Comparison of ENCODE assay signal across 21 cellular contexts in the genomic region with DNA sequence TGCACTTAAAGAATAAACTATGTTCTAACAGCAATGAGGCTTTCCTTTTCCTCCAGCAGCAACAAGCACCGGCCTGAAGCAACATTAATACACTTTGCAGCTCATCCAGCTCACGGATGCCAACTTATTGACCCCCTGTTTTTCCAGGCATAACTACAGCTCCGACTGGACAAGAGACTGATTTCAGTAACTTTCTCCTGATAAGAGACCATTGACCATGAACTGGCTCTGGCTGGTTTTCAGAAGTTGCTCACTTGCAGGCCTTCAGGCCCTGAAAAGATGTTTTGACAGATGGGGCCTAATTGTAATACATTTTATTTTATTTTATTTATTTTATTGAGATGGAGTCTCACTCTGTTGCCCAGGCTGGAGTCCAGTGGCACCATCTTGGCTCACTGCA. TPM values are rescaled to one million over a fixed set of nuclear protein-coding genes. Genes with fewer than 3 reads are reported as not detected.
A peak's percentile ranks its signal among the peaks of the same experiment; 100 is the strongest.
DNase-seq lines count a peak whose midpoint lies in the region; ATAC-seq and TF ChIP-seq lines count a peak whose summit lies in the region.
"Had no signal": no experiment of that assay in that cellular context is flagged by ENCODE, and none has a peak within 500 bp of the region (broad histone marks: within the 10 kb centered on the region; RNA-seq: fewer than 3 reads in every experiment).

No MANE protein-coding gene starts in this region.

- H2BK120ac ChIP-seq in neuronal stem cell (ENCODE audit: low read depth, low read length): no peak overlapping the region

- 30 to 54% (median 43%) methylated on average over 3 of the region's 3 CpGs for WGBS in adrenal gland, 4 donors
- WGBS in neuronal stem cell (ENCODE audit: extremely low coverage in 2 of 2, insufficient read length in 2 of 2, insufficient replicate concordance in 1 of 2), 2 donors: no CpG with 5 or more reads among the region's 3 CpGs

- no peak overlapping the region for H3K18ac ChIP-seq in neuronal stem cell (ENCODE audit: low read length)

- no peak for ATAC-seq in esophagus mucosa
- ATAC-seq in HG03175 (IDR thresholded peaks at IDR 0.05; ENCODE audit: unreplicated experiment): no peak

- H2AK5ac ChIP-seq in neuronal stem cell (ENCODE audit: low read depth, low read length): no peak overlapping the region

- H4K20me1 ChIP-seq in BLaER1: no peaks in the 10 kb centered on the region
- no peaks in the 10 kb centered on the region for H4K20me1 ChIP-seq in BLaER1 treated with 17β-estradiol and CSF1 and Interleukin-3, amounts not matched to agents 10 nM and 100 nM

- H3K9ac ChIP-seq in BLaER1 (peak overlapping the region; percentile 8; the same call in 1 of the 2 replicates), neuronal stem cell (ENCODE audit: low read depth, low read length, poor library complexity) (no peak overlapping the region)
- H3K9ac ChIP-seq in BLaER1 treated with 17β-estradiol and CSF1 and Interleukin-3, amounts not matched to agents 10 nM and 100 nM: no peak overlapping the region; a peak in 1 of 22 replicates

- TF ChIP-seq POLR2A in adrenal gland (IDR thresholded peaks at IDR 0.05): no peak

- H4K91ac ChIP-seq in neuronal stem cell (ENCODE audit: low read depth, low read length, poor library complexity): no peak overlapping the region

- H3K36me3 ChIP-seq in BLaER1 (no peaks in the 10 kb centered on the region), adrenal gland (replicated peaks in 1 of 2) (no peaks in the 10 kb centered on the region), neuronal stem cell (replicated peaks in 1 of 2; ENCODE audit: control insufficient read depth in 2 of 2, insufficient read depth in 2 of 2, low read length in 2 of 2) (no peaks in the 10 kb centered on the region)
- peaks cover 0 to 59% (median 17%) of the 10 kb centered on the region in 11 experiments; a peak in 12 of 22 replicates for H3K36me3 ChIP-seq in BLaER1 treated with 17β-estradiol and CSF1 and Interleukin-3, amounts not matched to agents 10 nM and 100 nM
- H3K36me3 ChIP-seq: BE2C had no signal

- H3K4me3 ChIP-seq in BLaER1 (no peak overlapping the region), adrenal gland (no peak overlapping the region), neuronal stem cell (ENCODE audit: low read length in 2 of 2) (no peak overlapping the region)
- H3K4me3 ChIP-seq in BLaER1 treated with 17β-estradiol and CSF1 and Interleukin-3, amounts not matched to agents 10 nM and 100 nM: no peak overlapping the region

- H2BK12ac ChIP-seq in neuronal stem cell (ENCODE audit: low read length): no peak overlapping the region

- H3K27ac ChIP-seq in BLaER1: no peak overlapping the region
- peak overlapping the region in 4 of 11 experiments; percentile 40 to 60 (median 52); a peak in 4 of 22 replicates for H3K27ac ChIP-seq in BLaER1 treated with 17β-estradiol and CSF1 and Interleukin-3, amounts not matched to agents 10 nM and 100 nM
- peak overlapping the region in 3 of 5 donors; percentile 26 to 50 (median 48) for H3K27ac ChIP-seq in adrenal gland
- no peak overlapping the region for H3K27ac ChIP-seq in neuronal stem cell (replicated peaks; ENCODE audit: low read length)

- H2BK5ac ChIP-seq in neuronal stem cell (ENCODE audit: low read length): no peak overlapping the region

- no peak overlapping the region for H3K14ac ChIP-seq in neuronal stem cell (ENCODE audit: low read length)

- H3K23ac ChIP-seq in neuronal stem cell (ENCODE audit: low read depth, low read length, poor library complexity): no peak overlapping the region

- no peak overlapping the region for H3K4ac ChIP-seq in neuronal stem cell (ENCODE audit: low read length)

- no peak for TF ChIP-seq CTCF in adrenal gland (IDR thresholded peaks at IDR 0.05)

- peak in 4 of 7 donors; percentile 43 to 73 (median 60) for DNase-seq in adrenal gland
- DNase-seq in neuronal stem cell (ENCODE audit: low spot score): no peak
- no peak for DNase-seq in COLO829 (ENCODE audit: low spot score)
- no peak for DNase-seq in pons (ENCODE audit: low spot score)
- DNase-seq: 8988T; ACHN; BE2C; C1 segment of cervical spinal cord; Caco-2; Calu3; CD4-positive, alpha-beta memory T cell; CD4-positive, CD25-positive, alpha-beta regulatory T cell; DMS79 treated with DMSO at 0.1 percent for 48 hours; GF-D8 had no signal

- H2BK15ac ChIP-seq in neuronal stem cell (ENCODE audit: low read length): no peak overlapping the region

- H3K9me3 ChIP-seq in BLaER1 (no peaks in the 10 kb centered on the region), adrenal gland (replicated peaks in 1 of 3) (no peaks in the 10 kb centered on the region), neuronal stem cell (replicated peaks in 1 of 2; ENCODE audit: control insufficient read depth in 2 of 2, insufficient read depth in 1 of 2, low read depth in 1 of 2, low read length in 2 of 2) (peaks cover 0 to 3% of the 10 kb centered on the region in 2 donors)
- H3K9me3 ChIP-seq in BLaER1 treated with 17β-estradiol and CSF1 and Interleukin-3, amounts not matched to agents 10 nM and 100 nM (replicated peaks in 1 of 11): peaks cover 0 to 7% (median 0%) of the 10 kb centered on the region in 11 experiments; a peak in 1 of 22 replicates
- H3K9me3 ChIP-seq: BE2C, Caco-2 had no signal

- no peak overlapping the region for H4K8ac ChIP-seq in neuronal stem cell (ENCODE audit: low read depth, low read length)

- H3K79me1 ChIP-seq in neuronal stem cell (ENCODE audit: low read depth, low read length): no peaks in the 10 kb centered on the region

- H3K27me3 ChIP-seq in BLaER1 (no peaks in the 10 kb centered on the region), adrenal gland (no peaks in the 10 kb centered on the region), neuronal stem cell (ENCODE audit: control insufficient read depth in 3 of 3, insufficient read depth in 3 of 3, low read depth in 1 of 3, low read length in 3 of 3) (no peaks in the 10 kb centered on the region)
- H3K27me3 ChIP-seq in BLaER1 treated with 17β-estradiol and CSF1 and Interleukin-3, amounts not matched to agents 10 nM and 100 nM: no peaks in the 10 kb centered on the region
- H3K27me3 ChIP-seq: BE2C had no signal

- H3K4me2 ChIP-seq in BLaER1: peak overlapping the region; percentile 80; the same call in 1 of the 2 replicates
- H3K4me2 ChIP-seq in BLaER1 treated with 17β-estradiol and CSF1 and Interleukin-3, amounts not matched to agents 10 nM and 100 nM: peak overlapping the region in 9 of 11 experiments; percentile 21 to 84 (median 70); a peak in 17 of 22 replicates
- no peak overlapping the region for H3K4me2 ChIP-seq in neuronal stem cell (ENCODE audit: insufficient read depth, low read length, poor library complexity, severe bottlenecking)

- H2AFZ ChIP-seq in neuronal stem cell (ENCODE audit: low read length): peak overlapping the region; percentile 59

- H3K4me1 ChIP-seq in BLaER1 (peaks cover 25% of the 10 kb centered on the region), adrenal gland (replicated peaks in 1 of 2) (peaks cover 6 to 10% of the 10 kb centered on the region in 2 donors), neuronal stem cell (ENCODE audit: control insufficient read depth in 2 of 2, insufficient read depth in 1 of 2, low read depth in 1 of 2, low read length in 2 of 2) (no peaks in the 10 kb centered on the region)
- peaks cover 3 to 54% (median 36%) of the 10 kb centered on the region in 10 experiments; a peak in 18 of 20 replicates for H3K4me1 ChIP-seq in BLaER1 treated with 17β-estradiol and CSF1 and Interleukin-3, amounts not matched to agents 10 nM and 100 nM
- H3K4me1 ChIP-seq: BE2C, Caco-2 had no signal

- intact Hi-C loops in adrenal gland (cut with DNase I): no loop called here

RNA-seq across cellular contexts. Expression of gene GGT5, which starts 27.5 kb away (rescaled TPM):
- total RNA-seq in adrenal gland (100 to 1,000 TPM in 2 of 8 donors, 10 to 100 TPM in 6; 43.4 to 149 (median 78.5) TPM), esophagus mucosa (5.0 TPM)
- polyA plus RNA-seq in adrenal gland: 100 to 1,000 TPM in 2 of 3 donors, 10 to 100 TPM in 1; 57.9 to 116 (median 115) TPM
- polyA plus RNA-seq in neuronal stem cell (2013, experiment 1 of 2): not detected
- polyA plus RNA-seq in neuronal stem cell (2013, experiment 2 of 2): 0.01 TPM
- total RNA-seq: A673; CD4-positive, alpha-beta memory T cell; CD4-positive, CD25-positive, alpha-beta regulatory T cell; CD8-positive, alpha-beta memory T cell had no signal
- polyA plus RNA-seq: CD4-positive, alpha-beta memory T cell; CD4-positive, CD25-positive, alpha-beta regulatory T cell; CD8-positive, alpha-beta memory T cell had no signal

RNA-seq across cellular contexts. Expression of gene SUSD2, which starts 36.1 kb away (rescaled TPM):
- total RNA-seq in adrenal gland (10 to 100 TPM in 5 of 8 donors, 1 to 10 TPM in 3; 3.0 to 62.7 (median 22.3) TPM), esophagus mucosa (1.4 TPM)
- polyA plus RNA-seq in adrenal gland: 10 to 100 TPM in 2 of 3 donors, 1 to 10 TPM in 1; 3.2 to 30.8 (median 23.2) TPM
- 0.25 TPM for polyA plus RNA-seq in neuronal stem cell (2013, experiment 1 of 2)
- polyA plus RNA-seq in neuronal stem cell (2013, experiment 2 of 2): 0.18 TPM
- polyA plus RNA-seq: CD14-positive monocyte; CD8-positive, alpha-beta memory T cell had no signal

RNA-seq across cellular contexts. Expression of gene SPECC1L, which starts 53.2 kb away (rescaled TPM):
- total RNA-seq in adrenal gland: 100 to 1,000 TPM in 1 of 8 donors, 10 to 100 TPM in 7; 35.6 to 121 (median 60.1) TPM
- 10 to 100 TPM in 2 of 3 donors, 1 to 10 TPM in 1; 7.2 to 39.3 (median 11.6) TPM for polyA plus RNA-seq in adrenal gland
- 24.1 TPM for polyA plus RNA-seq in neuronal stem cell (2013, experiment 1 of 2)
- polyA plus RNA-seq in neuronal stem cell (2013, experiment 2 of 2): 26.0 TPM
- 33.4 TPM for total RNA-seq in esophagus mucosa

Comparison
In these comparisons a context has a peak if more than half of its experiments do, and no peak if none do; other contexts are left out.
1. H3K27ac ChIP-seq: peak in adrenal gland (3 of 5); none in BLaER1 (single experiment) and neuronal stem cell (single experiment).
2. DNase-seq: peak in adrenal gland (4 of 7); none in neuronal stem cell (single experiment), COLO829 (single experiment) and pons (single experiment).